ENCODE assay signal across 1 cellular context in the genomic region with DNA sequence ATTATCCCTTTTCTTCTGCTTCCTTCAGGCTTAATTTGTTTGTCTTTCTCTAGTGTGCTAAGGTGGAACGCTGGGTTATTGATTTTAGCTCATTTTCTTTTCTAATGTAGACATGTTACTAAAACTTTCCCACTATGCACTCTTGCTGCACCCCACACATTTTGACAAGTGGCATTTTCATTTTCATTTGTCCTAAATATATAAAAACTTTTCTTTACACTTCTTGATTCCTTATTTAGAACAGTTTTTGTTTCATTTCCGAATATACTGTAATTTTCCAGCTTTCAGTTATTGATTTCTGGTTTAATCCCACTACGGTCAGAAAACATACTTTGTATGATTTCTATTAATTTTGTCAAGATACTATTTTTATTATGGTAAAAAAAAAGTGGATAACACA.
TF ChIP-seq lines count a peak whose summit lies in the region.

No MANE protein-coding gene starts in this region.

TF ChIP-seq in GM12878, 131 proteins besides CTCF, POLR2A, EP300 and RAD21:
- no peak for TF ChIP-seq ZNF207 (IDR thresholded peaks at IDR 0.05; ENCODE audit: borderline replicate concordance)
- no peak for TF ChIP-seq STAT3 (IDR thresholded peaks at IDR 0.05; ENCODE audit: low read depth, low read length)
- TF ChIP-seq MEF2A (IDR thresholded peaks at IDR 0.05; ENCODE audit: insufficient read depth, low read depth, low read length): peak; percentile 72
- TF ChIP-seq IKZF1 (conservative IDR thresholded peaks at IDR 0.05): 0 out of 2 replicates have a peak, but pooled peaks have one; percentile 19
- TF ChIP-seq MEF2B (IDR thresholded peaks at IDR 0.05; ENCODE audit: partially characterized antibody, poor library complexity, severe bottlenecking): peak; percentile 66
- TF ChIP-seq ETV6 (conservative IDR thresholded peaks at IDR 0.05 in 1 of 2, IDR thresholded peaks at IDR 0.05 in 1 of 2; ENCODE audit: borderline replicate concordance in 1 of 2, low read depth in 1 of 2): no peak
- TF ChIP-seq NFIC (IDR thresholded peaks at IDR 0.05; ENCODE audit: low read depth, low read length): peak; percentile 46; the same call in 1 of the 2 replicates
- 0 out of 2 replicates have a peak, but pooled peaks have one; percentile 33 for TF ChIP-seq CBX5 (IDR thresholded peaks at IDR 0.05; ENCODE audit: low read depth)
- TF ChIP-seq, protein P1, sequence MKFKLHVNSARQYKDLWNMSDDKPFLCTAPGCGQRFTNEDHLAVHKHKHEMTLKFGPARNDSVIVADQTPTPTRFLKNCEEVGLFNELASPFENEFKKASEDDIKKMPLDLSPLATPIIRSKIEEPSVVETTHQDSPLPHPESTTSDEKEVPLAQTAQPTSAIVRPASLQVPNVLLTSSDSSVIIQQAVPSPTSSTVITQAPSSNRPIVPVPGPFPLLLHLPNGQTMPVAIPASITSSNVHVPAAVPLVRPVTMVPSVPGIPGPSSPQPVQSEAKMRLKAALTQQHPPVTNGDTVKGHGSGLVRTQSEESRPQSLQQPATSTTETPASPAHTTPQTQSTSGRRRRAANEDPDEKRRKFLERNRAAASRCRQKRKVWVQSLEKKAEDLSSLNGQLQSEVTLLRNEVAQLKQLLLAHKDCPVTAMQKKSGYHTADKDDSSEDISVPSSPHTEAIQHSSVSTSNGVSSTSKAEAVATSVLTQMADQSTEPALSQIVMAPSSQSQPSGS (IDR thresholded peaks at IDR 0.05; ENCODE audit: low read length): 0 out of 2 replicates have a peak, but pooled peaks have one; percentile 17
- no peak for TF ChIP-seq SMAD5 (IDR thresholded peaks at IDR 0.05; ENCODE audit: low read depth)
- TF ChIP-seq, protein P2, sequence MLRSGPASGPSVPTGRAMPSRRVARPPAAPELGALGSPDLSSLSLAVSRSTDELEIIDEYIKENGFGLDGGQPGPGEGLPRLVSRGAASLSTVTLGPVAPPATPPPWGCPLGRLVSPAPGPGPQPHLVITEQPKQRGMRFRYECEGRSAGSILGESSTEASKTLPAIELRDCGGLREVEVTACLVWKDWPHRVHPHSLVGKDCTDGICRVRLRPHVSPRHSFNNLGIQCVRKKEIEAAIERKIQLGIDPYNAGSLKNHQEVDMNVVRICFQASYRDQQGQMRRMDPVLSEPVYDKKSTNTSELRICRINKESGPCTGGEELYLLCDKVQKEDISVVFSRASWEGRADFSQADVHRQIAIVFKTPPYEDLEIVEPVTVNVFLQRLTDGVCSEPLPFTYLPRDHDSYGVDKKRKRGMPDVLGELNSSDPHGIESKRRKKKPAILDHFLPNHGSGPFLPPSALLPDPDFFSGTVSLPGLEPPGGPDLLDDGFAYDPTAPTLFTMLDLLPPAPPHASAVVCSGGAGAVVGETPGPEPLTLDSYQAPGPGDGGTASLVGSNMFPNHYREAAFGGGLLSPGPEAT (IDR thresholded peaks at IDR 0.05; ENCODE audit: low read depth): peak; percentile 40; the same call in 1 of the 2 replicates
- TF ChIP-seq JUND (IDR thresholded peaks at IDR 0.05; ENCODE audit: low read depth, low read length): no peak
- TF ChIP-seq SIX5 (IDR thresholded peaks at IDR 0.05; ENCODE audit: low read depth, low read length, severe bottlenecking): no peak
- peak; percentile 31 to 37; a peak in 2 of 4 replicates for TF ChIP-seq IKZF2 (IDR thresholded peaks at IDR 0.05)
- TF ChIP-seq TCF3 (IDR thresholded peaks at IDR 0.05; ENCODE audit: borderline replicate concordance, insufficient read depth, low read depth, low read length): no peak
